ENCODE assay signal across 18 cellular contexts in genomic region chr9:131358438-131359029, GRCh38. TPM values are rescaled to one million over a fixed set of nuclear protein-coding genes. Genes with fewer than 3 reads are reported as not detected.
DNase-seq lines count a peak whose midpoint lies in the region; ATAC-seq and TF ChIP-seq lines count a peak whose summit lies in the region.
"Had no signal": no experiment of that assay in that cellular context is flagged by ENCODE, and none has a peak within 500 bp of the region (broad histone marks: within the 10 kb centered on the region; RNA-seq: fewer than 3 reads in every experiment).

No MANE protein-coding gene starts in this region.

- H3K4me3 ChIP-seq in HUES48 (ENCODE audit: low read depth, low read length), result no peak overlapping the region
- H3K4me3 ChIP-seq: tibial artery had no signal

- no peak for TF ChIP-seq CTCF in chondrocyte (IDR thresholded peaks at IDR 0.05)

- H3K9ac ChIP-seq in HUES48 (ENCODE audit: low read depth, low read length), result peak overlapping the region; percentile 54; the same call in 1 of the 2 replicates

- intact Hi-C loops in posterior vena cava (cut with DNase I), result loop anchor here in 1 of 2 donors (10.0 kb wide), 2 partner anchors 116 to 386 kb away; partner anchors contain the start of gene RAPGEF1

- H3K9me3 Mint-ChIP-seq in activated T-cell treated with anti-CD3 and anti-CD28 coated beads, Interleukin-2, amount 50 U/mL, for 4 hours, result no peaks in the 10 kb centered on the region
- H3K9me3 Mint-ChIP-seq in chondrocyte (ENCODE audit: low read depth), result no peaks in the 10 kb centered on the region
- H3K9me3 Mint-ChIP-seq: activated T-helper 2 cell treated with anti-CD3 and anti-CD28 coated beads, Interferon-gamma antibody, Interleukin-2, Interleukin-4, amounts not matched to agents 10 μg/mL and 5 μg/mL and 100 μg/mL, durations not matched to agents 14 hours and 24 hours and 36 hours; IgD-negative memory B cell had no signal

- no peaks in the 10 kb centered on the region for H3K27me3 ChIP-seq in HUES48 (ENCODE audit: control insufficient read depth, insufficient read depth, low read length)
- H3K27me3 ChIP-seq: tibial artery had no signal

- no peaks in the 10 kb centered on the region for H3K27me3 Mint-ChIP-seq in activated T-cell treated with anti-CD3 and anti-CD28 coated beads, Interleukin-2, amount 50 U/mL, for 4 hours (ENCODE audit: low read depth)
- no peaks in the 10 kb centered on the region for H3K27me3 Mint-ChIP-seq in chondrocyte (ENCODE audit: low read depth)

- ATAC-seq in activated T-cell treated with anti-CD3 and anti-CD28 coated beads, Interleukin-2, amount 50 U/mL, for 4 hours, result no peak
- ATAC-seq in HG02763 (IDR thresholded peaks at IDR 0.05; ENCODE audit: unreplicated experiment), result no peak
- ATAC-seq in HG02571 (IDR thresholded peaks at IDR 0.05; ENCODE audit: unreplicated experiment), result no peak
- ATAC-seq: left cardiac atrium had no signal

- H3K9me3 ChIP-seq in HUES48 (ENCODE audit: control insufficient read depth, insufficient read depth, low read length), result no peaks in the 10 kb centered on the region
- H3K9me3 ChIP-seq: tibial artery had no signal

- no peak overlapping the region for H3K27ac Mint-ChIP-seq in chondrocyte (ENCODE audit: unreplicated experiment)
- H3K27ac Mint-ChIP-seq: activated T-helper 2 cell treated with anti-CD3 and anti-CD28 coated beads, Interferon-gamma antibody, Interleukin-2, Interleukin-4, amounts not matched to agents 10 μg/mL and 5 μg/mL and 100 μg/mL, durations not matched to agents 14 hours and 24 hours and 36 hours had no signal

- peaks cover 23% of the 10 kb centered on the region for H3K4me1 Mint-ChIP-seq in activated T-cell treated with anti-CD3 and anti-CD28 coated beads, Interleukin-2, amount 50 U/mL, for 4 hours (ENCODE audit: low read depth)
- H3K4me1 Mint-ChIP-seq in chondrocyte (ENCODE audit: low read depth), result peaks cover 11% of the 10 kb centered on the region

- no peaks in the 10 kb centered on the region for H3K36me3 Mint-ChIP-seq in activated T-cell treated with anti-CD3 and anti-CD28 coated beads, Interleukin-2, amount 50 U/mL, for 4 hours (ENCODE audit: insufficient read depth)
- no peaks in the 10 kb centered on the region for H3K36me3 Mint-ChIP-seq in chondrocyte (ENCODE audit: low read depth)
- H3K36me3 Mint-ChIP-seq: IgD-negative memory B cell had no signal

- no peak overlapping the region for H3K27ac ChIP-seq in HUES48 (ENCODE audit: low read depth, low read length)
- H3K27ac ChIP-seq: C4-2B, tibial artery had no signal

- peaks cover 11% of the 10 kb centered on the region for H3K4me1 ChIP-seq in HUES48 (ENCODE audit: control insufficient read depth, insufficient read depth, low read length)

- H3K36me3 ChIP-seq in HUES48 (ENCODE audit: control insufficient read depth, insufficient read depth, low read length), result no peaks in the 10 kb centered on the region
- H3K36me3 ChIP-seq: tibial artery had no signal

- no peak for DNase-seq in activated T-cell treated with anti-CD3 and anti-CD28 coated beads, Interleukin-2, amount 50 U/mL, for 4 hours
- DNase-seq in activated T-cell treated with anti-CD3 and anti-CD28 coated beads for 4 hours (no peak), chondrocyte (ENCODE audit: low spot score) (peak; percentile 39), posterior vena cava (ENCODE audit: low spot score) (peak; percentile 3), NOMO-1 treated with dmso at 0.1 percent for 144 hours (lab: John Stamatoyannopoulos, UW; ENCODE audit: unreplicated experiment) (no peak)
- DNase-seq: DMS79 treated with DMSO at 0.1 percent for 48 hours, foreskin melanocyte, left cardiac atrium, midbrain, NCI-H187 treated with DMSO at 0.1 percent for 48 hours, NCI-H446 treated with DMSO at 0.1 percent for 48 hours, tibial artery had no signal

- H3K4me3 Mint-ChIP-seq in activated T-cell treated with anti-CD3 and anti-CD28 coated beads, Interleukin-2, amount 50 U/mL, for 4 hours, result peak overlapping the region; percentile 21
- H3K4me3 Mint-ChIP-seq in chondrocyte (ENCODE audit: unreplicated experiment), result no peak overlapping the region

RNA-seq across cellular contexts. Expression of gene PRRC2B, which starts 35.4 kb away (rescaled TPM):
- 100 to 1,000 TPM in 1 of 3 donors, 10 to 100 TPM in 2; 89.7 to 102 (median 92.2) TPM for total RNA-seq in activated T-cell treated with anti-CD3 and anti-CD28 coated beads, Interleukin-2, amount 50 U/mL, for 4 hours
- 233 to 235 TPM (median 235 TPM) in 3 replicates for total RNA-seq in chondrocyte
- total RNA-seq in posterior vena cava, result 100 to 1,000 TPM; 148 to 151 TPM

Comparison
In these comparisons a context has a peak if more than half of its experiments do, and no peak if none do; other contexts are left out.
1. DNase-seq: peak in chondrocyte (single experiment) and posterior vena cava (single experiment); none in activated T-cell treated with anti-CD3 and anti-CD28 coated beads, Interleukin-2, amount 50 U/mL, for 4 hours (single experiment), activated T-cell treated with anti-CD3 and anti-CD28 coated beads for 4 hours (single experiment) and NOMO-1 treated with dmso at 0.1 percent for 144 hours (single experiment).